7 cellular contexts compared by ENCODE assay signal in the genomic region with DNA sequence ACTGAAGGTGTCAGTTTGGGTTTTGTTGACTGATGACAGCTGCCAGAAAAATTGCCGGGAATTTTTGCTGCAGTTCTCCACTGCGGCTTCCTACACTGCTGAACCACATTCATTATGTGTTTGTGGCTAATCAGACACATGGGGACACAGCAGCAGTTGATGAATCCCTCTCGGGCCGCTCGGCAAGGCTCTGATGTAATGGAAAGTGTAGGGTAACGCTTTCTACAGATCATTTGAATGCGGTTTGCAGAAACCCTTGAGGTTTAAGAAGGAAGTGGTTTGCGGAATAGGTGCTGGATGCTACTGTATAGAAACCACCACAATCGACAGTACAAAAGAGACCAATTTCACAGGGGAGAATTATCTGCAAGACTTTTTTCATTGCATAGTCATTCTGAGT.
DNase-seq lines count a peak whose midpoint lies in the region; ATAC-seq lines count a peak whose summit lies in the region.

No MANE protein-coding gene starts in this region.

- peak; percentile 99 for ATAC-seq in GM18909 (IDR thresholded peaks at IDR 0.05; ENCODE audit: poor library complexity, unreplicated experiment)
- ATAC-seq in HG03025 (IDR thresholded peaks at IDR 0.05; ENCODE audit: low FRiP score, unreplicated experiment): peak; percentile 97

- DNase-seq in RPMI7951 (ENCODE audit: low read depth) (peak; percentile 78), NCI-H1436 treated with DMSO at 0.1 percent for 48 hours (lab: John Stamatoyannopoulos, UW) (no peak), occipital lobe (lab: John Stamatoyannopoulos, UW) (no peak)
- DNase-seq in activated naive CD4-positive, alpha-beta T cell treated with Interleukin-2 at 50 U/mL for 16 hours: peak; percentile 53
- peak; percentile 41 for DNase-seq in stimulated activated CD4-positive, alpha-beta T cell treated with anti-CD3 and anti-CD28 coated beads, Interleukin-12 subunit alpha, Interleukin-12 subunit beta, amount 100 ng/mL, for 4 hours

Comparison
In these comparisons a context has a peak if more than half of its experiments do, and no peak if none do; other contexts are left out.
1. DNase-seq: peak in RPMI7951 (single experiment), activated naive CD4-positive, alpha-beta T cell treated with Interleukin-2 at 50 U/mL for 16 hours (single experiment) and stimulated activated CD4-positive, alpha-beta T cell treated with anti-CD3 and anti-CD28 coated beads, Interleukin-12 subunit alpha, Interleukin-12 subunit beta, amount 100 ng/mL, for 4 hours (single experiment); none in NCI-H1436 treated with DMSO at 0.1 percent for 48 hours (single experiment) and occipital lobe (single experiment).